1 cellular context compared by ENCODE assay signal in the genomic region with DNA sequence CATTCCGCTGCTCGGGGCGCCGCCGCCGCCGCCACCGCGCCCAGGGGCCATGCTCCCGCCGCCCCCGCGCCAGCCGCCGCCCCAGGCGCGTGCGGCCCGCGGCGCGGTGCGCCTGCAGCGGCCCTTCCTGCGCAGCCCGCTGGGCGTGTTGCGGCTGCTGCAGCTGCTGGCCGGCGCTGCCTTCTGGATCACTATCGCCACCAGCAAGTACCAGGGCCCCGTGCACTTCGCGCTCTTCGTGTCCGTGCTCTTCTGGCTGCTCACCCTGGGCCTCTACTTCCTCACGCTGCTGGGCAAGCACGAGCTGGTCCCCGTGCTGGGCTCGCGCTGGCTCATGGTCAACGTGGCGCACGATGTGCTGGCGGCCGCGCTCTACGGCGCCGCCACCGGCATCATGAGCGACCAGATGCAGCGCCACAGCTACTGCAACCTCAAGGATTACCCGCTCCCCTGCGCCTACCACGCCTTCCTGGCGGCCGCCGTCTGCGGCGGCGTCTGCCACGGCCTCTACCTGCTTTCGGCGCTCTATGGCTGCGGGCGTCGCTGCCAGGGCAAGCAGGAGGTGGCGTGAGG.
TF ChIP-seq lines count a peak whose summit lies in the region.

No MANE protein-coding gene starts in this region.

TF ChIP-seq in endothelial cell of umbilical vein, 7 proteins besides CTCF, POLR2A, EP300 and RAD21 (continued from another document):
- TF ChIP-seq MAX (IDR thresholded peaks at IDR 0.05; ENCODE audit: insufficient read depth, insufficient read length), result peak; percentile 70
- peak; percentile 89 for TF ChIP-seq POLR2AphosphoS5 (IDR thresholded peaks at IDR 0.05; ENCODE audit: insufficient read depth, low read depth, low read length)
- TF ChIP-seq EZH2 (IDR thresholded peaks at IDR 0.05; ENCODE audit: borderline replicate concordance, low read depth, low read length, severe bottlenecking), result no peak
- peak; percentile 39 for TF ChIP-seq MYC (IDR thresholded peaks at IDR 0.05; ENCODE audit: low read depth, low read length)
TF ChIP-seq in endothelial cell of umbilical vein: peak in this region for 3.
